In the genomic region with DNA sequence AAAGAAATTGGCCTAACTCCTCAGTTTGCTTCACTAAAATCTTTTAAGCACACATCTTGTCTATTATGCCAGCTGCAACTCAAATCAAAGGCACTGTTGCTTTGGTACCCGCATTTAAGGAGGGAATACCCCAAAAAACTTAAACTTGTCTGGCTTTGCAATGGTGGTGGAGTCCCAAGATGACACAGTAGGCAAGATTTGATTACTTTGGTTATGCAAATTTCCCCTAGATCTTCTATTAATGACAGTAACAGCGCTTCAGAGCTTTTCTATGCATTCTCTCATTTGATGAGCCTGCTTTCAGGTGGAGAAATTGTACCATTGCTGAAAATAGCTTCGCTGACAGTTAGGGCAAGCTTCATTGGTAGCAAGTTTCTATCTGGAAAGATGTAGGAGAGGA, we compare ENCODE assay signal across 17 cellular contexts. TPM values are rescaled to one million over a fixed set of nuclear protein-coding genes. Genes with fewer than 3 reads are reported as not detected.
DNase-seq lines count a peak whose midpoint lies in the region; ATAC-seq and TF ChIP-seq lines count a peak whose summit lies in the region.
"Had no signal": no experiment of that assay in that cellular context is flagged by ENCODE, and none has a peak within 500 bp of the region (broad histone marks: within the 10 kb centered on the region; RNA-seq: fewer than 3 reads in every experiment).

No MANE protein-coding gene starts in this region.

- CTCF ChIA-PET in IMR-90 (lab: Yijun Ruan, JAX) = interaction anchor here (0.6 to 1.3 kb wide), 2 partner anchors 108 to 1052 kb away, joined by 3 to 4 read pairs; no protein-coding TSS in a partner anchor

- H2AK9ac ChIP-seq in IMR-90 (replicated peaks; ENCODE audit: low read depth, low read length, poor library complexity) = no peak overlapping the region

- H2AFZ ChIP-seq in IMR-90 (replicated peaks; ENCODE audit: low read length, poor library complexity) = no peak overlapping the region

- peaks cover 56% of the 10 kb centered on the region for H3K4me1 Mint-ChIP-seq in osteocyte (ENCODE audit: unreplicated experiment)

- H3K27ac ChIP-seq in IMR-90 (ENCODE audit: insufficient read depth, low read length) = peak overlapping the region; percentile 61; the same call in 1 of the 2 replicates
- peak overlapping the region; percentile 6 for H3K27ac ChIP-seq in substantia nigra (ENCODE audit: low read depth, low read length, poor library complexity, severe bottlenecking)
- H3K27ac ChIP-seq: RWPE1, SJSA1 had no signal

- no peak overlapping the region for H2AK5ac ChIP-seq in IMR-90 (ENCODE audit: low read depth, low read length)

- H3K18ac ChIP-seq in IMR-90 (ENCODE audit: low read depth, low read length) = no peak overlapping the region

- no peaks in the 10 kb centered on the region for H3K27me3 Mint-ChIP-seq in osteocyte (ENCODE audit: unreplicated experiment)

- H3K9me3 ChIP-seq in IMR-90 (ENCODE audit: control insufficient read depth, insufficient read depth, low read length) (no peaks in the 10 kb centered on the region), adipocyte (ENCODE audit: control insufficient read depth, low read length) (no peaks in the 10 kb centered on the region)
- H3K9me3 ChIP-seq: SJSA1 had no signal

- no peak for TF ChIP-seq RAD21 in IMR-90 (IDR thresholded peaks at IDR 0.05; ENCODE audit: low read length)

- no peak overlapping the region; the same call in 1 of the 2 replicates for H4K5ac ChIP-seq in IMR-90 (ENCODE audit: low read depth, low read length)

- POLR2A ChIA-PET in IMR-90 (lab: Charles Lee; ENCODE audit: unreplicated experiment) = no interaction called here

- H4K91ac ChIP-seq in IMR-90 (ENCODE audit: insufficient read depth, low read depth, low read length) = no peak overlapping the region

- no peak overlapping the region for H3K23ac ChIP-seq in IMR-90 (ENCODE audit: low read depth, low read length)

- H3K4me3 ChIP-seq in IMR-90 (ENCODE audit: insufficient read depth, low read depth, low read length) (no peak overlapping the region), adipocyte (ENCODE audit: low read length) (peak overlapping the region; percentile 51)
- H3K4me3 ChIP-seq: SJSA1 had no signal

- DNase-seq in IMR-90 (no peak), adipocyte (ENCODE audit: low read depth) (no peak), osteocyte (ENCODE audit: extremely low spot score, unreplicated experiment) (no peak), substantia nigra (lab: John Stamatoyannopoulos, UW) (no peak), MV-4-11 (lab: John Stamatoyannopoulos, UW) (no peak), CD1c-positive myeloid dendritic cell (ENCODE audit: extremely low spot score) (no peak)
- DNase-seq in stimulated activated CD4-positive, alpha-beta T cell treated with anti-CD3 and anti-CD28 coated beads, Interleukin-4, amount 100 ng/mL, for 4 hours = no peak
- DNase-seq: DND-41, KG1, NCI-H1436, NCI-H2029, NCI-H2171, NCI-H82, PC-3 had no signal

- no peak overlapping the region for H4K8ac ChIP-seq in IMR-90 (ENCODE audit: low read depth in 2 of 2, low read length in 2 of 2)

- H3K4me3 Mint-ChIP-seq in osteocyte (ENCODE audit: unreplicated experiment) = no peak overlapping the region

- H2BK120ac ChIP-seq in IMR-90 (ENCODE audit: low read depth, low read length) = no peak overlapping the region

- intact Hi-C loops in IMR-90 (cut with micrococcal nuclease) = loop anchor here (1.0 to 10.0 kb wide), 2 partner anchors 109 to 1138 kb away; no protein-coding TSS in a partner anchor

- no peak overlapping the region for H3K4ac ChIP-seq in IMR-90 (ENCODE audit: low read depth, low read length)

- no peak for ATAC-seq in IMR-90 (ENCODE audit: low read depth)
- ATAC-seq: HCT116, PC-3 had no signal

- TF ChIP-seq POLR2A in IMR-90 (IDR thresholded peaks at IDR 0.05; ENCODE audit: low read depth, low read length) = no peak

- no peak overlapping the region for H2BK15ac ChIP-seq in IMR-90 (ENCODE audit: low read depth, low read length)

- TF ChIP-seq CTCF in IMR-90 (conservative IDR thresholded peaks at IDR 0.05; ENCODE audit: low read depth, low read length) = no peak
- no peak for TF ChIP-seq CTCF in osteocyte (IDR thresholded peaks at IDR 0.05)

- WGBS in IMR-90 (ENCODE audit: extremely low coverage in 2 of 2, insufficient read length in 1 of 2), 2 experiments = no CpG with 5 or more reads among the region's 3 CpGs

- H2BK20ac ChIP-seq in IMR-90 (ENCODE audit: low read depth, low read length) = no peak overlapping the region

- H3K14ac ChIP-seq in IMR-90 (replicated peaks; ENCODE audit: low read depth, low read length) = no peak overlapping the region

- H3K9me3 Mint-ChIP-seq in osteocyte (ENCODE audit: unreplicated experiment) = peaks cover 6% of the 10 kb centered on the region

- no peaks in the 10 kb centered on the region for H4K20me1 ChIP-seq in IMR-90 (ENCODE audit: insufficient read depth, low read length)

- no peak overlapping the region for H2BK5ac ChIP-seq in IMR-90 (ENCODE audit: low read depth, low read length, poor library complexity, severe bottlenecking)

- peak overlapping the region; percentile 85 for H3K27ac Mint-ChIP-seq in osteocyte (ENCODE audit: unreplicated experiment)

- no peaks in the 10 kb centered on the region for H3K9me1 ChIP-seq in IMR-90 (ENCODE audit: insufficient read depth, low read length)

- peaks cover 6% of the 10 kb centered on the region for H3K36me3 Mint-ChIP-seq in osteocyte (ENCODE audit: unreplicated experiment)

- no peak overlapping the region for H3K9ac ChIP-seq in IMR-90 (ENCODE audit: low read depth, low read length)
- H3K9ac ChIP-seq in adipocyte (ENCODE audit: low read length) = no peak overlapping the region

- no peak overlapping the region for H3K56ac ChIP-seq in IMR-90 (ENCODE audit: extremely low read depth, insufficient read depth, low read length)

- in situ Hi-C loops in IMR-90 (cut with MboI; ENCODE audit: low sequenced_read_pairs) = loop anchor here (10.0 kb wide), 1 partner anchor 1478 kb away; a partner anchor contains a TSS

- BruUV-seq in IMR-90 (replicated peaks; lab: Mats Ljungman, UMichigan) = no TSS peak

- H3K4me1 ChIP-seq in IMR-90 (ENCODE audit: control insufficient read depth, insufficient read depth, low read length) = peaks cover 8% of the 10 kb centered on the region; the same call in 1 of the 2 replicates
- H3K4me1 ChIP-seq in adipocyte (ENCODE audit: control insufficient read depth, insufficient read depth, low read length) = peaks cover 31% of the 10 kb centered on the region

- no peaks in the 10 kb centered on the region for H3K79me1 ChIP-seq in IMR-90 (ENCODE audit: low read depth in 1 of 2, low read length in 2 of 2)

- H3K27me3 ChIP-seq in IMR-90 (ENCODE audit: control insufficient read depth, insufficient read depth, low read length) = no peaks in the 10 kb centered on the region
- H3K27me3 ChIP-seq in adipocyte (replicated peaks; ENCODE audit: control insufficient read depth, insufficient read depth, low read length) = no peaks in the 10 kb centered on the region
- H3K27me3 ChIP-seq: SJSA1 had no signal

- H3K36me3 ChIP-seq in IMR-90 (ENCODE audit: control insufficient read depth, insufficient read depth, low read length) (no peaks in the 10 kb centered on the region), adipocyte (ENCODE audit: control insufficient read depth, insufficient read depth, low read length, severe bottlenecking) (no peaks in the 10 kb centered on the region)
- H3K36me3 ChIP-seq: SJSA1 had no signal

- peak overlapping the region; percentile 42 for H3K4me2 ChIP-seq in IMR-90 (ENCODE audit: low read depth, low read length)

- dilution Hi-C loops in IMR-90 (cut with HindIII; ENCODE audit: low sequenced_read_pairs, unreplicated experiment) = no loop called here

TF ChIP-seq in IMR-90, 13 proteins besides CTCF, POLR2A, EP300 and RAD21:
- TF ChIP-seq MAFK (IDR thresholded peaks at IDR 0.05; ENCODE audit: low read depth, low read length) = no peak

RNA-seq across cellular contexts. Expression of a gene that starts 27.2 kb away (rescaled TPM):
- total RNA-seq in IMR-90 (2012; rRNA removed) (5.4 and 8.9 TPM in 2 replicates), osteocyte (28.2 and 29.7 TPM in 2 replicates)
- polyA plus RNA-seq in IMR-90 (2012; rRNA removed) = 2.7 and 3.2 TPM in 2 replicates
- 3.3 and 3.9 TPM in 2 replicates for polyA plus RNA-seq in IMR-90 (2012; cell fraction: cytosol; rRNA removed)
- polyA plus RNA-seq in IMR-90 (2012; cell fraction: nucleus; rRNA removed; ENCODE audit: low replicate concordance) = 3.7 and 7.0 TPM in 2 replicates
